ENCODE assay signal across 24 cellular contexts in the genomic region with DNA sequence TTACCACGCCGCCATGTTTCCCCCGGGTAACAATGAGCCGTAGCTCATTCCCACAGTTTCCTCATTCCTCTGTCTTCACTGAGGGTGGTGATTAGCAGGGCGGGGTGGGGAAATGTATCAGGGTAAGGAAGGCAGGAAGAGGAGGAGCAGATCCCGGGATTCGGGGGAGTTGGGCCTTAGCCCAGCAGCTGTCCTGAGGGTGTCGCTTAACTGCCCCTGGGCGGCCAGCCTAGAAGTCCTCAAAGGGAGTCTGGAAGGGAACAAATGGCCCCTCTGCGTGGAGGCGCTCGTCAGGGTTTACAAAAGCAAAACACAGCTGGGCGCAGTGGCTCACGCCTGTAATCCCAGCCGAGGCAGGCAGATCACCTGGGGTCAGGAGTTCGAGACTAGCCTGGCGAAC. TPM values are rescaled to one million over a fixed set of nuclear protein-coding genes. Genes with fewer than 3 reads are reported as not detected.
DNase-seq lines count a peak whose midpoint lies in the region; ATAC-seq and TF ChIP-seq lines count a peak whose summit lies in the region.
"Had no signal": no experiment of that assay in that cellular context is flagged by ENCODE, and none has a peak within 500 bp of the region (broad histone marks: within the 10 kb centered on the region; RNA-seq: fewer than 3 reads in every experiment).

No MANE protein-coding gene starts in this region.

- peaks cover 30% of the 10 kb centered on the region for H3K4me1 Mint-ChIP-seq in endodermal cell
- H3K4me1 Mint-ChIP-seq in nephron = peaks cover 20% of the 10 kb centered on the region
- peaks cover 5% of the 10 kb centered on the region for H3K4me1 Mint-ChIP-seq in endothelial cell (ENCODE audit: unreplicated experiment)

- TF ChIP-seq CTCF in endodermal cell (conservative IDR thresholded peaks at IDR 0.05) (no peak), right atrium auricular region (IDR thresholded peaks at IDR 0.05) (no peak), nephron (IDR thresholded peaks at IDR 0.05; ENCODE audit: unreplicated experiment in 3 of 3) (no peak), endothelial cell (IDR thresholded peaks at IDR 0.05; ENCODE audit: unreplicated experiment) (no peak)

- H3K27ac Mint-ChIP-seq in endodermal cell (peak overlapping the region; percentile 71), nephron (peak overlapping the region; percentile 37 to 79 (median 44)), endothelial cell (ENCODE audit: unreplicated experiment) (no peak overlapping the region)
- H3K27ac Mint-ChIP-seq: natural killer cell treated with Interleukin-12 subunit alpha and Interleukin-12 subunit beta and Interleukin-15 and Interleukin-18, amount 100 ng/mL, for 72 hours; stimulated activated effector memory CD8-positive, alpha-beta T cell treated with anti-CD3 and anti-CD28 coated beads, Interleukin-12 subunit alpha, Interleukin-12 subunit beta, amount 100 ng/mL, for 72 hours had no signal

- peaks cover 9% of the 10 kb centered on the region for H3K4me1 ChIP-seq in endodermal cell (ENCODE audit: control insufficient read depth, insufficient read depth, low read length)
- H3K4me1 ChIP-seq in right atrium auricular region = peaks cover 0 to 17% of the 10 kb centered on the region in 2 donors
- H3K4me1 ChIP-seq: A549 had no signal

- H3K9me3 Mint-ChIP-seq in endodermal cell = no peaks in the 10 kb centered on the region
- peaks cover 2% of the 10 kb centered on the region for H3K9me3 Mint-ChIP-seq in nephron
- no peaks in the 10 kb centered on the region for H3K9me3 Mint-ChIP-seq in endothelial cell (ENCODE audit: unreplicated experiment)
- H3K9me3 Mint-ChIP-seq: natural killer cell treated with Interleukin-12 subunit alpha and Interleukin-12 subunit beta and Interleukin-15 and Interleukin-18, amount 100 ng/mL, for 72 hours; stimulated activated effector memory CD8-positive, alpha-beta T cell treated with anti-CD3 and anti-CD28 coated beads, Interleukin-12 subunit alpha, Interleukin-12 subunit beta, amount 100 ng/mL, for 72 hours had no signal

- H3K27me3 ChIP-seq in endodermal cell (ENCODE audit: control insufficient read depth, insufficient read depth, low read length, poor library complexity, severe bottlenecking) (no peaks in the 10 kb centered on the region), right atrium auricular region (no peaks in the 10 kb centered on the region)
- H3K27me3 ChIP-seq: BLaER1 had no signal

- H3K4me3 ChIP-seq in endodermal cell (ENCODE audit: low read length) = no peak overlapping the region
- no peak overlapping the region for H3K4me3 ChIP-seq in right atrium auricular region
- H3K4me3 ChIP-seq: A549, BLaER1, thoracic aorta had no signal

- no peak overlapping the region for H3K4me3 Mint-ChIP-seq in endodermal cell
- H3K4me3 Mint-ChIP-seq in nephron = no peak overlapping the region
- H3K4me3 Mint-ChIP-seq in endothelial cell (ENCODE audit: unreplicated experiment) = no peak overlapping the region
- H3K4me3 Mint-ChIP-seq: natural killer cell treated with Interleukin-12 subunit alpha and Interleukin-12 subunit beta and Interleukin-15 and Interleukin-18, amount 100 ng/mL, for 72 hours; stimulated activated effector memory CD8-positive, alpha-beta T cell treated with anti-CD3 and anti-CD28 coated beads, Interleukin-12 subunit alpha, Interleukin-12 subunit beta, amount 100 ng/mL, for 72 hours had no signal

- 93 to 95% methylated on average over 12 to 17 of the region's 17 CpGs for WGBS in endodermal cell (ENCODE audit: insufficient coverage in 1 of 2, insufficient read length in 1 of 2), 2 experiments

- no peak for ATAC-seq in HG02678 (IDR thresholded peaks at IDR 0.05; ENCODE audit: unreplicated experiment)
- ATAC-seq: natural killer cell treated with Interleukin-12 subunit alpha and Interleukin-12 subunit beta and Interleukin-15 and Interleukin-18, amount 100 ng/mL, for 72 hours; stimulated activated effector memory CD8-positive, alpha-beta T cell treated with anti-CD3 and anti-CD28 coated beads, Interleukin-12 subunit alpha, Interleukin-12 subunit beta, amount 100 ng/mL, for 72 hours had no signal

- H3K9me3 ChIP-seq in endodermal cell (ENCODE audit: control insufficient read depth, low read length) (no peaks in the 10 kb centered on the region), right atrium auricular region (no peaks in the 10 kb centered on the region)
- H3K9me3 ChIP-seq: A549, BLaER1, thoracic aorta had no signal

- H3K36me3 ChIP-seq in endodermal cell (ENCODE audit: control insufficient read depth, insufficient read depth, low read length) (peaks cover 89% of the 10 kb centered on the region), right atrium auricular region (peaks cover 78% of the 10 kb centered on the region)

- peak; percentile 75 for DNase-seq in ELF-1 (ENCODE audit: low read depth, low spot score)
- no peak for DNase-seq in endodermal cell
- DNase-seq in right atrium auricular region (ENCODE audit: low spot score) = peak; percentile 76
- no peak for DNase-seq in endothelial cell (ENCODE audit: low spot score)
- DNase-seq in NCI-H526 treated with DMSO at 0.1 percent for 48 hours (lab: John Stamatoyannopoulos, UW) = no peak
- no peak for DNase-seq in activated T-cell treated with anti-CD3 and anti-CD28 coated beads for 4 hours
- DNase-seq: activated CD4-positive, alpha-beta T cell treated with anti-CD3 and anti-CD28 coated beads for 4 hours; amygdala; cerebellar nuclear complex; foreskin melanocyte; mammary epithelial cell; MM.1S; NCI-H1694; NK-92 treated with Interleukin-12 subunit alpha and Interleukin-12 subunit beta, amount 100 ng/mL, for 24 hours; RPMI8226; stimulated activated CD4-positive, alpha-beta T cell treated with anti-CD3 and anti-CD28 coated beads, Interleukin-12 subunit alpha, Interleukin-12 subunit beta, amount 100 ng/mL, for 4 hours; SW 1271 had no signal

- no peak overlapping the region for H3K9ac ChIP-seq in endodermal cell (ENCODE audit: extremely low read depth, low read length, poor library complexity, severe bottlenecking)
- H3K9ac ChIP-seq: BLaER1 had no signal

- H3K36me3 Mint-ChIP-seq in endodermal cell (ENCODE audit: low read depth) (peaks cover 96% of the 10 kb centered on the region), nephron (ENCODE audit: low read depth) (peaks cover 72% of the 10 kb centered on the region), endothelial cell (ENCODE audit: low read depth, unreplicated experiment) (peaks cover 21% of the 10 kb centered on the region)

- H3K27ac ChIP-seq in endodermal cell (ENCODE audit: low read depth, low read length) = no peak overlapping the region
- H3K27ac ChIP-seq in right atrium auricular region = peak overlapping the region; percentile 75 to 88
- H3K27ac ChIP-seq: A549, BLaER1, thoracic aorta had no signal

- H3K27me3 Mint-ChIP-seq in endodermal cell (ENCODE audit: insufficient read depth) = no peaks in the 10 kb centered on the region
- H3K27me3 Mint-ChIP-seq in nephron (ENCODE audit: low read depth) = no peaks in the 10 kb centered on the region
- peaks cover 16% of the 10 kb centered on the region for H3K27me3 Mint-ChIP-seq in endothelial cell (ENCODE audit: unreplicated experiment)
- H3K27me3 Mint-ChIP-seq: natural killer cell treated with Interleukin-12 subunit alpha and Interleukin-12 subunit beta and Interleukin-15 and Interleukin-18, amount 100 ng/mL, for 72 hours had no signal

RNA-seq across cellular contexts. Expression of a gene that starts 14.3 kb away (rescaled TPM):
- total RNA-seq in endodermal cell (10 to 100 TPM; 11.1 to 19.0 TPM), right atrium auricular region (10 to 100 TPM; 22.0 to 37.0 TPM), endothelial cell (ENCODE audit: unreplicated experiment) (3.0 TPM)
- 3.6 TPM for polyA plus RNA-seq in endodermal cell (2013, experiment 1 of 2)
- polyA plus RNA-seq in endodermal cell (2013, experiment 2 of 2) = 3.4 TPM

RNA-seq across cellular contexts. Expression of a gene that starts 39.8 kb away (rescaled TPM):
- total RNA-seq in endodermal cell = 1 to 10 TPM; 1.6 to 2.7 TPM
- 1.0 TPM for polyA plus RNA-seq in endodermal cell (2013, experiment 1 of 2)
- 0.70 TPM for polyA plus RNA-seq in endodermal cell (2013, experiment 2 of 2)
- total RNA-seq in right atrium auricular region = 1 to 10 TPM; 6.0 to 6.5 TPM
- 0.31 TPM for total RNA-seq in endothelial cell (ENCODE audit: unreplicated experiment)

RNA-seq across cellular contexts. Expression of a gene that starts 54.8 kb away (rescaled TPM):
- total RNA-seq in endodermal cell (1 to 10 TPM; 2.7 to 3.3 TPM), right atrium auricular region (under 1 TPM in 1 of 2 donors, not detected in 1; 0.71 TPM), endothelial cell (ENCODE audit: unreplicated experiment) (1.2 TPM)
- 34.1 TPM for polyA plus RNA-seq in endodermal cell (2013, experiment 1 of 2)
- 29.4 TPM for polyA plus RNA-seq in endodermal cell (2013, experiment 2 of 2)
- total RNA-seq: natural killer cell treated with Interleukin-12 subunit alpha and Interleukin-12 subunit beta and Interleukin-15 and Interleukin-18, amount 100 ng/mL, for 72 hours; thoracic aorta had no signal

Comparison
In these comparisons a context has a peak if more than half of its experiments do, and no peak if none do; other contexts are left out.
1. DNase-seq: peak in ELF-1 (single experiment) and right atrium auricular region (single experiment); none in endodermal cell (single experiment), endothelial cell (single experiment), NCI-H526 treated with DMSO at 0.1 percent for 48 hours (single experiment) and activated T-cell treated with anti-CD3 and anti-CD28 coated beads for 4 hours (single experiment).